Comparison of ENCODE assay signal across 25 cellular contexts in the genomic region with DNA sequence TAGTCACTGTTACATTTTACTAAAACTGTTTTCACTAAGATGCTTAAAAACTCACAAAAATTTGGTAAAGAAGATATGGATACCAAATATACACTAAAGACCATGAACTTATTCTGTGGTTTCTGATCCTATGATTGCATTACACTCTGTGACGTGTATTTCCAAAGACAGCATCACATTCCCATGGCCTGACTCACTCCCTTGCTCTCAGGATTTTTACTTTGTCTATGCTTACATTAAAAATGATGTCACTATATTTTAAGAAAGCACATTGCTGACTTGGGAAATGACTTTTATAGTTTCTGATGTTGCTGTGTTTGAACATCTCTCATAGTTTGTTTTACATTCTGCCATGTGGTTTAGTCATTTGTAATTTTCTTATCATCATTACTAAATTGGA.
DNase-seq lines count a peak whose midpoint lies in the region; ATAC-seq, FAIRE-seq and TF ChIP-seq lines count a peak whose summit lies in the region.
"Had no signal": no experiment of that assay in that cellular context is flagged by ENCODE, and none has a peak within 500 bp of the region (broad histone marks: within the 10 kb centered on the region; RNA-seq: fewer than 3 reads in every experiment).

No MANE protein-coding gene starts in this region.

- no peaks in the 10 kb centered on the region for H3K79me2 ChIP-seq in endothelial cell of umbilical vein (ENCODE audit: control insufficient read depth, insufficient read depth, low read length)

- dilution Hi-C loops in endothelial cell of umbilical vein (cut with MboI; ENCODE audit: extremely low pct_ligation_motif_present, low sequenced_read_pairs) = no loop called here

- no peak overlapping the region for H3K9ac ChIP-seq in endothelial cell of umbilical vein (replicated peaks; ENCODE audit: extremely low read depth, insufficient read depth, low read length)

- DNase-seq in ELR (ENCODE audit: low read depth) (peak; percentile 0), SJCRH30 (peak; percentile 6 to 27), endothelial cell of umbilical vein (ENCODE audit: low read depth, low spot score) (peak; percentile 28), kidney epithelial cell (ENCODE audit: low read depth) (peak; percentile 9), upper lobe of right lung (no peak), NCI-H446 (lab: John Stamatoyannopoulos, UW) (no peak), SKM-1 (lab: John Stamatoyannopoulos, UW; ENCODE audit: unreplicated experiment) (no peak)
- DNase-seq: activated B cell treated with CpG ODN at 0.5 μM for 24 hours; activated CD4-positive, alpha-beta memory T cell treated with anti-CD3 and anti-CD28 coated beads, Interleukin-2, amount 10 ng/mL, durations not matched to agents 7 days and 5 days; activated naive CD4-positive, alpha-beta T cell treated with anti-CD3 and anti-CD28 coated beads for 36 hours; aorta; CD4-positive, alpha-beta memory T cell; colonic mucosa; DMS53; glutamatergic neuron; HFFc6; lower lobe of right lung; NCI-H1417; NCI-H526 treated with DMSO at 0.1 percent for 48 hours; nucleus accumbens; right cardiac atrium; SHP77; stimulated activated CD4-positive, alpha-beta T cell treated with anti-CD3 and anti-CD28 coated beads, Interleukin-15, amount 100 ng/mL, for 24 hours had no signal

- no peak for FAIRE-seq in endothelial cell of umbilical vein (lab: Jason Lieb, UNC)
- FAIRE-seq: GM12892 had no signal

- H3K27me3 ChIP-seq in SJCRH30 = no peaks in the 10 kb centered on the region
- H3K27me3 ChIP-seq in endothelial cell of umbilical vein (ENCODE audit: control insufficient read depth in 2 of 2, insufficient read depth in 2 of 2, low read length in 2 of 2) = no peaks in the 10 kb centered on the region
- no peaks in the 10 kb centered on the region for H3K27me3 ChIP-seq in kidney epithelial cell (ENCODE audit: control insufficient read depth, insufficient read depth, low read length)
- no peaks in the 10 kb centered on the region for H3K27me3 ChIP-seq in upper lobe of right lung
- H3K27me3 ChIP-seq: colonic mucosa had no signal

- no peak overlapping the region for H2AFZ ChIP-seq in endothelial cell of umbilical vein (ENCODE audit: low read depth, low read length)

- H3K4me1 ChIP-seq in SJCRH30 = no peaks in the 10 kb centered on the region
- no peaks in the 10 kb centered on the region for H3K4me1 ChIP-seq in endothelial cell of umbilical vein (ENCODE audit: control insufficient read depth, extremely low read depth, insufficient read depth, low read length)
- no peaks in the 10 kb centered on the region for H3K4me1 ChIP-seq in upper lobe of right lung
- H3K4me1 ChIP-seq: colonic mucosa, lower lobe of right lung had no signal

- intact Hi-C loops in endothelial cell of umbilical vein (cut with micrococcal nuclease) = no loop called here
- intact Hi-C loops in upper lobe of right lung (cut with DNase I) = no loop called here

- H3K4me2 ChIP-seq in endothelial cell of umbilical vein (ENCODE audit: insufficient read depth, low read length) = no peak overlapping the region

- no peak for TF ChIP-seq POLR2A in endothelial cell of umbilical vein (IDR thresholded peaks at IDR 0.05; ENCODE audit: low read depth, low read length)

- CTCF ChIA-PET in endothelial cell of umbilical vein (lab: Charles Lee) = no interaction called here

- TF ChIP-seq CTCF in endothelial cell of umbilical vein (IDR thresholded peaks at IDR 0.05; ENCODE audit: extremely low read depth in 1 of 2, insufficient read depth in 1 of 2, low read depth in 1 of 2, low read length in 2 of 2) (no peak), kidney epithelial cell (IDR thresholded peaks at IDR 0.05; ENCODE audit: insufficient read depth, low read length, poor library complexity, severe bottlenecking) (no peak), upper lobe of right lung (IDR thresholded peaks at IDR 0.05) (no peak)

- BruUV-seq in endothelial cell of umbilical vein (replicated peaks; lab: Mats Ljungman, UMichigan) = no TSS peak

- no peaks in the 10 kb centered on the region for H3K36me3 ChIP-seq in SJCRH30
- H3K36me3 ChIP-seq in endothelial cell of umbilical vein (ENCODE audit: control insufficient read depth in 2 of 2, extremely low read depth in 1 of 2, insufficient read depth in 2 of 2, low read length in 2 of 2) = no peaks in the 10 kb centered on the region
- no peaks in the 10 kb centered on the region for H3K36me3 ChIP-seq in kidney epithelial cell (ENCODE audit: control insufficient read depth, insufficient read depth, low read length)
- no peaks in the 10 kb centered on the region for H3K36me3 ChIP-seq in upper lobe of right lung
- H3K36me3 ChIP-seq: colonic mucosa, lower lobe of right lung had no signal

- H3K27ac ChIP-seq in SJCRH30 (no peak overlapping the region), endothelial cell of umbilical vein (ENCODE audit: insufficient read depth, low read depth, low read length) (no peak overlapping the region), upper lobe of right lung (no peak overlapping the region)
- H3K27ac ChIP-seq: colonic mucosa, lower lobe of right lung had no signal

- POLR2A ChIA-PET in endothelial cell of umbilical vein (lab: Charles Lee) = no interaction called here

- no peak overlapping the region for H3K4me3 ChIP-seq in SJCRH30
- no peak overlapping the region for H3K4me3 ChIP-seq in endothelial cell of umbilical vein (replicated peaks in 1 of 3; ENCODE audit: insufficient read depth in 1 of 3, low read depth in 1 of 3, low read length in 3 of 3)
- no peak overlapping the region for H3K4me3 ChIP-seq in kidney epithelial cell (ENCODE audit: low read depth, low read length)
- H3K4me3 ChIP-seq in upper lobe of right lung = no peak overlapping the region
- H3K4me3 ChIP-seq: colonic mucosa, lower lobe of right lung had no signal

- H3K9me3 ChIP-seq in SJCRH30 (replicated peaks) (no peaks in the 10 kb centered on the region), endothelial cell of umbilical vein (replicated peaks; ENCODE audit: control insufficient read depth, insufficient read depth, low read length) (no peaks in the 10 kb centered on the region), upper lobe of right lung (no peaks in the 10 kb centered on the region)
- H3K9me3 ChIP-seq: colonic mucosa, lower lobe of right lung had no signal

- H4K20me1 ChIP-seq in endothelial cell of umbilical vein (replicated peaks; ENCODE audit: control insufficient read depth, extremely low read depth, insufficient read depth, low read length) = no peaks in the 10 kb centered on the region

- no peaks in the 10 kb centered on the region for H3K9me1 ChIP-seq in endothelial cell of umbilical vein (replicated peaks; ENCODE audit: control insufficient read depth, extremely low read depth, insufficient read depth, low read length)

- ATAC-seq in HG03025 (IDR thresholded peaks at IDR 0.05; ENCODE audit: low FRiP score, unreplicated experiment) (no peak), upper lobe of right lung (no peak)
- ATAC-seq: lower lobe of right lung, right cardiac atrium had no signal

TF ChIP-seq in endothelial cell of umbilical vein, 7 proteins besides CTCF, POLR2A, EP300 and RAD21:
- TF ChIP-seq FOS (IDR thresholded peaks at IDR 0.05; ENCODE audit: borderline replicate concordance, insufficient read depth, low read length) (peak; percentile 35), EZH2 (IDR thresholded peaks at IDR 0.05; ENCODE audit: borderline replicate concordance, low read depth, low read length, severe bottlenecking) (no peak)
TF ChIP-seq in endothelial cell of umbilical vein: peak in this region for 1.

Comparison
In these comparisons a context has a peak if more than half of its experiments do, and no peak if none do; other contexts are left out.
1. DNase-seq: peak in ELR (single experiment), SJCRH30 (2 of 2), endothelial cell of umbilical vein (single experiment) and kidney epithelial cell (single experiment); none in upper lobe of right lung (single experiment), NCI-H446 (0 of 2) and SKM-1 (single experiment).